1 cellular context compared by ENCODE assay signal in the genomic region with DNA sequence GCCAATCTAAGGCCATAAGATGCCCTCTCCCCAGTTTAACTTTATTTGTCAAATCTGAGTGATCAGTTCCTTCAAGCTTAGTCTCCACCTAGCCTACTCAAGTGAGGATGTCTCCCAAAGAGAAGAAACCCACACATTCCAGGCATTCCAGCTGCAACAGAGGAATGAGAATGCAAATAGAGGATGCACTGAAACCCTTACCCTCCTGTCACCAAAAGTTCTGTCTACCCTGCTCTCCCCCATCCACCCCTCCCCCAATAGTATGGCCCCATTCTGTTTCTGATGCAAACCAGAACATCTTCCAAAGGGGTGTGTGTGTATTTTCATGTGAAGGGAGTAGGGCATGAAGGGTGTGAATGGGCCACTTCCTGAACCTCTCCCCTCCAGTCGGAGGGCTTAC.
A peak's percentile ranks its signal among the peaks of the same experiment; 100 is the strongest.
TF ChIP-seq lines count a peak whose summit lies in the region.

No MANE protein-coding gene starts in this region.

TF ChIP-seq in WTC11, 78 proteins besides CTCF, POLR2A, EP300 and RAD21 (continued from another document):
- TF ChIP-seq, protein P1, sequence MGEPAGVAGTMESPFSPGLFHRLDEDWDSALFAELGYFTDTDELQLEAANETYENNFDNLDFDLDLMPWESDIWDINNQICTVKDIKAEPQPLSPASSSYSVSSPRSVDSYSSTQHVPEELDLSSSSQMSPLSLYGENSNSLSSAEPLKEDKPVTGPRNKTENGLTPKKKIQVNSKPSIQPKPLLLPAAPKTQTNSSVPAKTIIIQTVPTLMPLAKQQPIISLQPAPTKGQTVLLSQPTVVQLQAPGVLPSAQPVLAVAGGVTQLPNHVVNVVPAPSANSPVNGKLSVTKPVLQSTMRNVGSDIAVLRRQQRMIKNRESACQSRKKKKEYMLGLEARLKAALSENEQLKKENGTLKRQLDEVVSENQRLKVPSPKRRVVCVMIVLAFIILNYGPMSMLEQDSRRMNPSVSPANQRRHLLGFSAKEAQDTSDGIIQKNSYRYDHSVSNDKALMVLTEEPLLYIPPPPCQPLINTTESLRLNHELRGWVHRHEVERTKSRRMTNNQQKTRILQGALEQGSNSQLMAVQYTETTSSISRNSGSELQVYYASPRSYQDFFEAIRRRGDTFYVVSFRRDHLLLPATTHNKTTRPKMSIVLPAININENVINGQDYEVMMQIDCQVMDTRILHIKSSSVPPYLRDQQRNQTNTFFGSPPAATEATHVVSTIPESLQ (CRISPR knock-in tag; IDR thresholded peaks at IDR 0.05): no peak
- TF ChIP-seq TEAD1 (CRISPR knock-in tag; IDR thresholded peaks at IDR 0.05) (peak; percentile 40; the same call in 1 of the 2 replicates), ELF4 (CRISPR knock-in tag; IDR thresholded peaks at IDR 0.05; ENCODE audit: low read depth) (no peak), ETV6 (CRISPR knock-in tag; IDR thresholded peaks at IDR 0.05) (no peak), NFYB (CRISPR knock-in tag; conservative IDR thresholded peaks at IDR 0.05; ENCODE audit: low read depth) (no peak), JAZF1 (CRISPR knock-in tag; IDR thresholded peaks at IDR 0.05) (no peak)
- TF ChIP-seq, protein P2, sequence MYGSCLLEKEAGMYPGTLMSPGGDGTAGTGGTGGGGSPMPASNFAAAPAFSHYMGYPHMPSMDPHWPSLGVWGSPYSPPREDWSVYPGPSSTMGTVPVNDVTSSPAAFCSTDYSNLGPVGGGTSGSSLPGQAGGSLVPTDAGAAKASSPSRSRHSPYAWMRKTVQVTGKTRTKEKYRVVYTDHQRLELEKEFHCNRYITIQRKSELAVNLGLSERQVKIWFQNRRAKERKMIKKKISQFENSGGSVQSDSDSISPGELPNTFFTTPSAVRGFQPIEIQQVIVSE (CRISPR knock-in tag; IDR thresholded peaks at IDR 0.05; ENCODE audit: borderline replicate concordance): no peak
